29 cellular contexts compared by ENCODE assay signal in genomic region chrX:130861462-130861861, GRCh38.
"Had no signal": no experiment of that assay in that cellular context is flagged by ENCODE, and none has a peak within 500 bp of the region (broad histone marks: within the 10 kb centered on the region; RNA-seq: fewer than 3 reads in every experiment).

No MANE protein-coding gene starts in this region.

- H3K4me3 Mint-ChIP-seq: activated B cell treated with CpG ODN at 0.5 μM for 24 hours; activated CD4-positive, alpha-beta memory T cell treated with anti-CD3 and anti-CD28 coated beads for 36 hours; activated CD4-positive, alpha-beta T cell treated with anti-CD3 and anti-CD28 coated beads, Interleukin-2, amount 10 ng/mL, durations not matched to agents 7 days and 5 days; activated naive CD8-positive, alpha-beta T cell treated with anti-CD3 and anti-CD28 coated beads, Interleukin-2, amount 10 ng/mL, durations not matched to agents 7 days and 5 days had no signal

- H3K27me3 Mint-ChIP-seq: activated B cell treated with CpG ODN at 0.5 μM for 24 hours; activated CD4-positive, alpha-beta memory T cell treated with anti-CD3 and anti-CD28 coated beads for 36 hours; activated CD4-positive, alpha-beta T cell treated with anti-CD3 and anti-CD28 coated beads, Interleukin-2, amount 10 ng/mL, durations not matched to agents 7 days and 5 days; activated naive CD8-positive, alpha-beta T cell treated with anti-CD3 and anti-CD28 coated beads, Interleukin-2, amount 10 ng/mL, durations not matched to agents 7 days and 5 days had no signal

- H3K9me3 Mint-ChIP-seq: activated B cell treated with CpG ODN at 0.5 μM for 24 hours; activated CD4-positive, alpha-beta memory T cell treated with anti-CD3 and anti-CD28 coated beads for 36 hours; activated CD4-positive, alpha-beta T cell treated with anti-CD3 and anti-CD28 coated beads, Interleukin-2, amount 10 ng/mL, durations not matched to agents 7 days and 5 days; activated naive CD8-positive, alpha-beta T cell treated with anti-CD3 and anti-CD28 coated beads, Interleukin-2, amount 10 ng/mL, durations not matched to agents 7 days and 5 days; activated T-helper 2 cell treated with anti-CD3 and anti-CD28 coated beads, Interferon-gamma antibody, Interleukin-2, Interleukin-4, amounts not matched to agents 10 μg/mL and 5 μg/mL and 100 μg/mL, durations not matched to agents 14 hours and 24 hours and 36 hours had no signal

- ATAC-seq: body of pancreas, K562, PC-3 had no signal

- H3K36me3 Mint-ChIP-seq: activated CD4-positive, alpha-beta memory T cell treated with anti-CD3 and anti-CD28 coated beads for 36 hours; activated naive CD8-positive, alpha-beta T cell treated with anti-CD3 and anti-CD28 coated beads, Interleukin-2, amount 10 ng/mL, durations not matched to agents 7 days and 5 days had no signal

- FAIRE-seq: K562 had no signal

- DNase-seq: activated B cell treated with CpG ODN at 0.5 μM for 24 hours; activated CD4-positive, alpha-beta memory T cell treated with anti-CD3 and anti-CD28 coated beads for 36 hours; activated CD4-positive, alpha-beta T cell treated with anti-CD3 and anti-CD28 coated beads, Interleukin-2, amount 10 ng/mL, durations not matched to agents 7 days and 5 days; activated CD4-positive, CD25-positive, alpha-beta regulatory T cell treated with anti-CD3 and anti-CD28 coated beads, Interleukin-2, amount 50 U/mL, for 72 hours; activated CD8-positive, alpha-beta memory T cell treated with anti-CD3 and anti-CD28 coated beads, Interleukin-2, amount 50 U/mL, for 4 hours; activated gamma-delta T cell; activated naive CD4-positive, alpha-beta T cell treated with anti-CD3 and anti-CD28 coated beads, Interleukin-2, amount 50 U/mL, for 16 hours; activated naive CD8-positive, alpha-beta T cell treated with anti-CD3 and anti-CD28 coated beads, Interleukin-2, amount 10 ng/mL, durations not matched to agents 7 days and 5 days; activated T-cell treated with anti-CD3 and anti-CD28 coated beads for 4 hours; activated T-cell treated with anti-CD3 and anti-CD28 coated beads, Interleukin-2, amount 50 U/mL, for 48 hours; amygdala; body of pancreas; IMR-90; NCI-H1105; NCI-H1417 treated with DMSO at 0.1 percent for 48 hours; NCI-H1694; NCI-H1930; NCI-H2081 treated with DMSO at 0.1 percent for 48 hours; NCI-H345; NCI-H524 treated with DMSO at 0.1 percent for 48 hours; PC-3; Peyer's patch; RPMI8226; SHP77 treated with DMSO at 0.1 percent for 48 hours; SW 1271; T-helper 1 cell; T-helper 9 cell had no signal

- H3K4me1 Mint-ChIP-seq: activated naive CD8-positive, alpha-beta T cell treated with anti-CD3 and anti-CD28 coated beads, Interleukin-2, amount 10 ng/mL, durations not matched to agents 7 days and 5 days had no signal

- H3K27ac Mint-ChIP-seq: activated B cell treated with CpG ODN at 0.5 μM for 24 hours; activated CD4-positive, alpha-beta memory T cell treated with anti-CD3 and anti-CD28 coated beads for 36 hours; activated CD4-positive, alpha-beta T cell treated with anti-CD3 and anti-CD28 coated beads, Interleukin-2, amount 10 ng/mL, durations not matched to agents 7 days and 5 days; activated naive CD8-positive, alpha-beta T cell treated with anti-CD3 and anti-CD28 coated beads, Interleukin-2, amount 10 ng/mL, durations not matched to agents 7 days and 5 days; activated T-helper 2 cell treated with anti-CD3 and anti-CD28 coated beads, Interferon-gamma antibody, Interleukin-2, Interleukin-4, amounts not matched to agents 10 μg/mL and 5 μg/mL and 100 μg/mL, durations not matched to agents 14 hours and 24 hours and 36 hours had no signal
